Comparison of ENCODE assay signal across 9 cellular contexts in the genomic region with DNA sequence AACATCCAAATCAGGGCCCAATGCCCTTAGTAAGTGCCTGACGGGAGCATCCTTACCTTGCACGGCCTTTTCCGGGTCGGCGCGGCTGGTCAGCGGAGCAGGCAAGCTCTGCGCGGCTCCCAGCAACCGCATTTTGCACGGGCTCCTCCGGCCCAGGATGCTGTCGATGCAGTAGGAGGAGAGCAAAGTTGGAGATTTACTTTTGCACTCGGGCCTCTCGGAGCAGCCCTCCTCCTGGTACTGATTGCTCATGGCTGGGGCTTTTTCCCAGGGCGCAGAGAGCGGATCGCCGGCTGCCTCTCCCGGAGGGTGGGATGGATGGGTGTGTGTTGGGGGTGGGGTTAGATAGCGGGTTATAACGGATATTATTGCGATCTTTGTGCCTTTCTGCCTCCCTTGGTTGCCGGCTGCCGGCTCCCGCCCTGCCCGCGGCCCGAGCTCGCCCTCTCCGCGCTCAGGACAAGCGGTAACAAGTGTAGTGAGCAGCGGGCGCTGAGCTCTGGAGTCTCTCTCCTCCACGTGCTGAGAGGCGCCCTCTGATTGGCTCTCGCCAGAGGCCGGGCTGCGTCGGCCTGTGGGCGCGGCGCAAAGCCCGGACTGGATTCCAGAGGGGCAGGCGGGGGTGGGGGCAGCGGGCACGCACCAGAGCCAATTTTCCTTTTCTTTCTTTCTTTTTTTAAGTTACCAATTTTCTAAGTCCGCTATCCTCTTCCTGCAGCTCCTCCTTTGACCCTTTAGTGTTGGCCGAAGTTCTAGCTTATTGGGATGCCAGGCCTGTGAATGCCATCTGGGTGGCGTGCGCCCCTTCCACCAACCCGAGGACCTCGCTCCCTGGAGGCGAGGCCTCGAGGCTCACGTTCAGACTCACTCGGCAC. TPM values are rescaled to one million over a fixed set of nuclear protein-coding genes. Genes with fewer than 3 reads are reported as not detected.
DNase-seq lines count a peak whose midpoint lies in the region; ATAC-seq and TF ChIP-seq lines count a peak whose summit lies in the region.
"Had no signal": no experiment of that assay in that cellular context is flagged by ENCODE, and none has a peak within 500 bp of the region (broad histone marks: within the 10 kb centered on the region; RNA-seq: fewer than 3 reads in every experiment).

A gene (minus strand): TSS at position 480 of the 875 bp plus-strand sequence. CDS start 228 bp downstream, at position 252.

- H3K4me3 ChIP-seq in HEK293 (ENCODE audit: low read depth, low read length) = no peak within 1 kb of the TSS

- peaks cover 16% of the 10 kb centered on the region for H3K4me1 ChIP-seq in HEK293 (ENCODE audit: control insufficient read depth, insufficient read depth, low read length)

- CTCF ChIA-PET in HEK293 (lab: Yijun Ruan, JAX) = no interaction called here

- POLR2A ChIA-PET in HEK293 (lab: Yijun Ruan, JAX) = no interaction called here

- peak; percentile 75 for ATAC-seq in SK-N-SH treated with all-trans-retinoic acid at 6 μM for 48 hours
- ATAC-seq in HG02938 (IDR thresholded peaks at IDR 0.05; ENCODE audit: unreplicated experiment) = no peak
- no peak for ATAC-seq in GM18511 (IDR thresholded peaks at IDR 0.05; ENCODE audit: unreplicated experiment)

- no peaks in the 10 kb centered on the region for H3K36me3 ChIP-seq in HEK293 (ENCODE audit: control insufficient read depth in 2 of 2, insufficient read depth in 1 of 2, low read length in 2 of 2)
- H3K36me3 ChIP-seq: tibial artery had no signal

- no peak within 1 kb of the TSS for H3K27ac ChIP-seq in HEK293 (ENCODE audit: extremely low read depth, low read depth, low read length)
- H3K27ac ChIP-seq: tibial artery had no signal

- peaks cover 82% of the 10 kb centered on the region for H3K27me3 Mint-ChIP-seq in osteocyte (ENCODE audit: unreplicated experiment)

- no peak for TF ChIP-seq CTCF in HEK293 (tag by site-specific recombination; IDR thresholded peaks at IDR 0.05)
- no peak for TF ChIP-seq CTCF in osteocyte (IDR thresholded peaks at IDR 0.05)

- H3K4me3 Mint-ChIP-seq in osteocyte (ENCODE audit: unreplicated experiment) = peak within 1 kb of the TSS; percentile 62

- H3K27ac Mint-ChIP-seq in osteocyte (ENCODE audit: unreplicated experiment) = no peak within 1 kb of the TSS

- no peaks in the 10 kb centered on the region for H3K9me3 ChIP-seq in HEK293 (ENCODE audit: control insufficient read depth, insufficient read depth, low read depth, low read length)

- no peaks in the 10 kb centered on the region for H3K36me3 Mint-ChIP-seq in osteocyte (ENCODE audit: unreplicated experiment)

- peaks cover 37% of the 10 kb centered on the region for H3K4me1 Mint-ChIP-seq in osteocyte (ENCODE audit: unreplicated experiment)

- H3K9me3 Mint-ChIP-seq in osteocyte (ENCODE audit: unreplicated experiment) = no peaks in the 10 kb centered on the region

- DNase-seq in DMS 273 treated with DMSO at 0.1 percent for 48 hours (lab: John Stamatoyannopoulos, UW) (peak; percentile 14), fibroblast of the conjunctiva (ENCODE audit: low read depth) (peak; percentile 20), osteocyte (ENCODE audit: extremely low spot score, unreplicated experiment) (no peak), kidney glomerular epithelial cell (lab: John Stamatoyannopoulos, UW) (no peak)

TF ChIP-seq in HEK293, 187 proteins besides CTCF, POLR2A, EP300 and RAD21:
- no peak for TF ChIP-seq KLF8 (tag by site-specific recombination; IDR thresholded peaks at IDR 0.05)
- no peak for TF ChIP-seq GLIS2 (tag by site-specific recombination; IDR thresholded peaks at IDR 0.05)
- peak; percentile 66; the same call in 1 of the 2 replicates for TF ChIP-seq ZNF707 (tag by site-specific recombination; IDR thresholded peaks at IDR 0.05)
- no peak for TF ChIP-seq TCF7L2 (IDR thresholded peaks at IDR 0.05; ENCODE audit: borderline replicate concordance, low read depth, low read length)
- TF ChIP-seq OSR2 (tag by site-specific recombination; IDR thresholded peaks at IDR 0.05) = no peak
- TF ChIP-seq, protein P1, sequence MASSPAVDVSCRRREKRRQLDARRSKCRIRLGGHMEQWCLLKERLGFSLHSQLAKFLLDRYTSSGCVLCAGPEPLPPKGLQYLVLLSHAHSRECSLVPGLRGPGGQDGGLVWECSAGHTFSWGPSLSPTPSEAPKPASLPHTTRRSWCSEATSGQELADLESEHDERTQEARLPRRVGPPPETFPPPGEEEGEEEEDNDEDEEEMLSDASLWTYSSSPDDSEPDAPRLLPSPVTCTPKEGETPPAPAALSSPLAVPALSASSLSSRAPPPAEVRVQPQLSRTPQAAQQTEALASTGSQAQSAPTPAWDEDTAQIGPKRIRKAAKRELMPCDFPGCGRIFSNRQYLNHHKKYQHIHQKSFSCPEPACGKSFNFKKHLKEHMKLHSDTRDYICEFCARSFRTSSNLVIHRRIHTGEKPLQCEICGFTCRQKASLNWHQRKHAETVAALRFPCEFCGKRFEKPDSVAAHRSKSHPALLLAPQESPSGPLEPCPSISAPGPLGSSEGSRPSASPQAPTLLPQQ (tag by site-specific recombination; IDR thresholded peaks at IDR 0.05) = no peak
- no peak for TF ChIP-seq ZXDB (tag by site-specific recombination; IDR thresholded peaks at IDR 0.05)
- TF ChIP-seq, protein P2, sequence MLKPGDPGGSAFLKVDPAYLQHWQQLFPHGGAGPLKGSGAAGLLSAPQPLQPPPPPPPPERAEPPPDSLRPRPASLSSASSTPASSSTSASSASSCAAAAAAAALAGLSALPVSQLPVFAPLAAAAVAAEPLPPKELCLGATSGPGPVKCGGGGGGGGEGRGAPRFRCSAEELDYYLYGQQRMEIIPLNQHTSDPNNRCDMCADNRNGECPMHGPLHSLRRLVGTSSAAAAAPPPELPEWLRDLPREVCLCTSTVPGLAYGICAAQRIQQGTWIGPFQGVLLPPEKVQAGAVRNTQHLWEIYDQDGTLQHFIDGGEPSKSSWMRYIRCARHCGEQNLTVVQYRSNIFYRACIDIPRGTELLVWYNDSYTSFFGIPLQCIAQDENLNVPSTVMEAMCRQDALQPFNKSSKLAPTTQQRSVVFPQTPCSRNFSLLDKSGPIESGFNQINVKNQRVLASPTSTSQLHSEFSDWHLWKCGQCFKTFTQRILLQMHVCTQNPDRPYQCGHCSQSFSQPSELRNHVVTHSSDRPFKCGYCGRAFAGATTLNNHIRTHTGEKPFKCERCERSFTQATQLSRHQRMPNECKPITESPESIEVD (tag by site-specific recombination; IDR thresholded peaks at IDR 0.05) = no peak

TF ChIP-seq in SK-N-SH treated with all-trans-retinoic acid at 6 μM for 48 hours, 23 proteins besides CTCF, POLR2A, EP300 and RAD21:
- no peak for TF ChIP-seq BACH2 (CRISPR knock-in tag; IDR thresholded peaks at IDR 0.05; ENCODE audit: borderline replicate concordance)
- no peak for TF ChIP-seq TOX (CRISPR knock-in tag; IDR thresholded peaks at IDR 0.05; ENCODE audit: borderline replicate concordance)
- no peak for TF ChIP-seq PPARA (CRISPR knock-in tag; IDR thresholded peaks at IDR 0.05; ENCODE audit: borderline replicate concordance)
- no peak for TF ChIP-seq GLIS3 (CRISPR knock-in tag; IDR thresholded peaks at IDR 0.05)
- no peak for TF ChIP-seq SNAI2 (CRISPR knock-in tag; IDR thresholded peaks at IDR 0.05)
- TF ChIP-seq TCF4 (CRISPR knock-in tag; IDR thresholded peaks at IDR 0.05; ENCODE audit: borderline replicate concordance) = no peak
- no peak for TF ChIP-seq OSR1 (CRISPR knock-in tag; IDR thresholded peaks at IDR 0.05)
- TF ChIP-seq ZFP30 (CRISPR knock-in tag; IDR thresholded peaks at IDR 0.05) = no peak
- TF ChIP-seq ZC3H10 (CRISPR knock-in tag; IDR thresholded peaks at IDR 0.05) = no peak
- TF ChIP-seq RARB (CRISPR knock-in tag; IDR thresholded peaks at IDR 0.05) = no peak
- TF ChIP-seq ARNTL (CRISPR knock-in tag; IDR thresholded peaks at IDR 0.05; ENCODE audit: borderline replicate concordance, low read depth) = no peak
TF ChIP-seq in SK-N-SH treated with all-trans-retinoic acid at 6 μM for 48 hours: peak in this region for 0.

RNA-seq across cellular contexts. Expression of the gene that starts here (rescaled TPM):
- total RNA-seq in osteocyte = not detected in 2 replicates

Comparison
In these comparisons a context has a peak if more than half of its experiments do, and no peak if none do; other contexts are left out.
1. DNase-seq: peak in DMS 273 treated with DMSO at 0.1 percent for 48 hours (single experiment) and fibroblast of the conjunctiva (single experiment); none in osteocyte (single experiment) and kidney glomerular epithelial cell (single experiment).